ENCODE assay signal across 15 cellular contexts in the genomic region with DNA sequence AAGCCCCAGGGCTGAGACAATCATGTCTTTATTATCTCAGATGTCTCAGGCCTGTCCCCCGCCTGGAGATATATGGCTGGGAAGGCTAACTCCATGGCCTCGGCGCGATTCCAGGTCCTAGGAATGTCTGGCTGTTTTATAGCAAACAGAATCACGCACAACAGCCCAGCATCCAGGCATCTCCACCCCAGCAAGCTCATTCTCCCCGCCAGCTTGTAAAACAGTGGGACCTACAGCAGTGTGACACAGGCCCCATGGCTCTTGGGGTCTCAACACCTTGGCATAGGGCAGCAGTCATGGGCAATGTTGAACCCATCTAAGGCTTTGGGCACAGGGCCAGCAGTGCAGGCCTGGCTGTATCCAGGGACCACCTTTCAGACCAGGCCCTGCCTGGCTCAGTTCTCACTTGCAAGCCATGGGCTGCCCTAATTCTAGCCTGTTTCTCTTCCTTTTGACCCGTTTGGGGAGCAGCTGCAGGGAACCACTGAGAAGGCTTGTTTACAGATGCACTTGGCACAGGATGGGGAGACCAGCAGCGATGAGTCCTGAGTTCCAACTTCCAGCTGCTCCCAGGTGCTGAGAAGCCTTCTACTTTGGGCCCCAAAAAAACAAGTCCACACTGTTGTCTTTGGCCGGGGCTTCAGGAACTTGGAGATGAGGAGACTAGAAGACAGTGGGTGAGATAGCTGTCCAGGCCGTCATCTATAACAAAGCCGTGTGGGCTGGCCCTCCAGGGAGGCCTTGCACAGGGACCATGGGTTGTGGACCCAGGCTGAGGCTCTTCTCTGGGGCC. TPM values are rescaled to one million over a fixed set of nuclear protein-coding genes. Genes with fewer than 3 reads are reported as not detected.
DNase-seq lines count a peak whose midpoint lies in the region; ATAC-seq and TF ChIP-seq lines count a peak whose summit lies in the region.
"Had no signal": no experiment of that assay in that cellular context is flagged by ENCODE, and none has a peak within 500 bp of the region (broad histone marks: within the 10 kb centered on the region; RNA-seq: fewer than 3 reads in every experiment).

No MANE protein-coding gene starts in this region.

- no peaks in the 10 kb centered on the region for H3K27me3 Mint-ChIP-seq in progenitor cell of endocrine pancreas

- no peaks in the 10 kb centered on the region for H3K9me3 Mint-ChIP-seq in progenitor cell of endocrine pancreas (ENCODE audit: low read depth)

- H3K4me3 Mint-ChIP-seq in progenitor cell of endocrine pancreas (ENCODE audit: low read depth): no peak overlapping the region

- peak overlapping the region; percentile 16 for H3K27ac ChIP-seq in RWPE1
- H3K27ac ChIP-seq: lower lobe of right lung, thoracic aorta had no signal

- peaks cover 21% of the 10 kb centered on the region for H3K36me3 Mint-ChIP-seq in progenitor cell of endocrine pancreas (ENCODE audit: insufficient read depth)

- peaks cover 4% of the 10 kb centered on the region for H3K4me1 Mint-ChIP-seq in progenitor cell of endocrine pancreas (ENCODE audit: low read depth)

- POLR2A ChIA-PET in RWPE1 (lab: Yijun Ruan, JAX; ENCODE audit: low non-redundant PET): interaction anchor here (0.6 kb wide), 1 partner anchor 40 kb away, joined by 3 read pairs; no protein-coding TSS in a partner anchor

- ATAC-seq in HG03045 (IDR thresholded peaks at IDR 0.05; ENCODE audit: unreplicated experiment): no peak
- ATAC-seq: GM12878, lower lobe of right lung had no signal

- peak overlapping the region; percentile 49 for H3K27ac Mint-ChIP-seq in progenitor cell of endocrine pancreas

- TF ChIP-seq CTCF in RWPE1 (conservative IDR thresholded peaks at IDR 0.05; ENCODE audit: low read depth): no peak
- no peak for TF ChIP-seq CTCF in fibroblast of pulmonary artery (IDR thresholded peaks at IDR 0.05; ENCODE audit: low read length, missing control alignments)
- no peak for TF ChIP-seq CTCF in progenitor cell of endocrine pancreas (IDR thresholded peaks at IDR 0.05; ENCODE audit: unreplicated experiment)

- CTCF ChIA-PET in RWPE1 (lab: Yijun Ruan, JAX): interaction anchor here (0.7 kb wide), 1 partner anchor 353 kb away, joined by 3 read pairs; no protein-coding TSS in a partner anchor

- no peak overlapping the region for H3K4me3 ChIP-seq in fibroblast of pulmonary artery (replicated peaks; ENCODE audit: low read depth, low read length)
- H3K4me3 ChIP-seq: GM12878, HAP-1, lower lobe of right lung, thoracic aorta had no signal

- DNase-seq in COLO829 (ENCODE audit: low spot score) (peak; percentile 53), RWPE1 (ENCODE audit: low spot score) (no peak), fibroblast of pulmonary artery (ENCODE audit: low read depth) (peak; percentile 24), progenitor cell of endocrine pancreas (ENCODE audit: low spot score, unreplicated experiment) (no peak), NCI-H2081 treated with DMSO at 0.1 percent for 48 hours (lab: John Stamatoyannopoulos, UW) (no peak), middle frontal gyrus (ENCODE audit: extremely low spot score, low spot score) (no peak), NCI-H2107 treated with DMSO at 0.1 percent for 48 hours (lab: John Stamatoyannopoulos, UW; ENCODE audit: unreplicated experiment) (no peak)
- DNase-seq: activated CD4-positive, alpha-beta T cell treated with anti-CD3 and anti-CD28 coated beads, Interleukin-2, amount 50 U/mL, for 1 hour; amniotic stem cell; effector CD4-positive, alpha-beta T cell; lower lobe of right lung had no signal

RNA-seq across cellular contexts. Expression of a gene that starts 34.4 kb away (rescaled TPM):
- total RNA-seq in progenitor cell of endocrine pancreas: 0.74 and 0.98 TPM in 2 replicates
- total RNA-seq: GM12878, thoracic aorta had no signal

RNA-seq across cellular contexts. Expression of a gene that starts 56.0 kb away (rescaled TPM):
- total RNA-seq in progenitor cell of endocrine pancreas: 287 and 288 TPM in 2 replicates

Comparison
In these comparisons a context has a peak if more than half of its experiments do, and no peak if none do; other contexts are left out.
1. DNase-seq: peak in COLO829 (single experiment) and fibroblast of pulmonary artery (single experiment); none in RWPE1 (single experiment), progenitor cell of endocrine pancreas (single experiment), NCI-H2081 treated with DMSO at 0.1 percent for 48 hours (single experiment), middle frontal gyrus (single experiment) and NCI-H2107 treated with DMSO at 0.1 percent for 48 hours (single experiment).